1 cellular context compared by ENCODE assay signal in the genomic region with DNA sequence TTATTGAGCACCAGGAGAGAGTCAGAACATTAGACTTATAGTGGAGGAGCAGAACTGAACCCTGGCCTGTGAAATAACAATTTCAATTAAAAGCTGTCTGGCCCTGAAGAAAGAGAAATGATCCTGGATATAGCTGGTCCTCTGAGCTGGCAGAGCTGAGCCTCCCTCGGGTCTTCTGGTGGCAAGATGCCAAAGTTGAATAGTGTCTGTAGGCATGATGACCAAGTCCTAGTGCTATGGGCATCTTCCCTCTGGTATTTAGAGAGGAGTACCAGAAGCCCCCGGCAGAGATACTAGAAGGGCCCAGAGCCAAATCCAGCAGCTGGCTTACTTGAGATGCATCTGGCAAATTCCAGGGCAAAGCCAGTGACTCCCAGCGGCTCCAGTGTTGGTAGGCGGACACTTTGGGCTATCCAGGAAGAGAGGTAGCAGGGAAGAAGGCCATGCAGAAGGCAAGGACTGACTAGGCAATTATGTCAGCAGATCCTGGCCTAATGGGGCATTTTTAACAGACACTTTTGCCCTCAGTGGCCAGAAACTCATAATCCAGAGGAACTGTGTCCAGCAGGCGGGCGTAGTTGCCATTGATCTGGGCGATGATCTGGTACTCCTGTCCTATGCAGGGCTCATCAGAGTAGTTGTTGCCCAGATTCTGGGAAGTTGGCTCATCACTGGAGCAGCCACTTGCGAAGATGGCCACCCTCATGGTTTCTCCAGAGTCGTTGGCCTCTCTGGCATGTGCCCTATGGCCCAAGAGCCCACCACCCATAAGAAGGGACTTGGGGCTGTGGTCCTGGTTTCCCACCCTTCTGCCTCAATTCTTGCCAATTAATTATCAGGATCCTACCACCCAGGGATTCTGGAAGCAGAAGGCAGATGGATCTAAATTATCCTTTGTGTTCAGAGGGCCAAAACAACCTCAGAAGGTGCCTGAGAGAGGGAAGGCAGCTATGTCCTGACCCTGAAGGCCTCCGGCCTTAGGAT.
A peak's percentile ranks its signal among the peaks of the same experiment; 100 is the strongest.
TF ChIP-seq lines count a peak whose summit lies in the region.

No MANE protein-coding gene starts in this region.

TF ChIP-seq in K562, 482 proteins besides CTCF, POLR2A, EP300 and RAD21 (continued from another document):
- TF ChIP-seq RREB1 (CRISPR knock-in tag; IDR thresholded peaks at IDR 0.05) (no peak), USF1 (CRISPR knock-in tag; IDR thresholded peaks at IDR 0.05) (no peak), ZNF134 (CRISPR knock-in tag; conservative IDR thresholded peaks at IDR 0.05) (no peak), ZC3H4 (CRISPR knock-in tag; IDR thresholded peaks at IDR 0.05; ENCODE audit: borderline replicate concordance) (no peak), PURB (CRISPR knock-in tag; IDR thresholded peaks at IDR 0.05; ENCODE audit: low read depth) (no peak), ETV6 (IDR thresholded peaks at IDR 0.05; ENCODE audit: borderline replicate concordance in 1 of 2, low read depth in 2 of 2, low read length in 1 of 2) (no peak), ETV6 (CRISPR knock-in tag; IDR thresholded peaks at IDR 0.05; ENCODE audit: borderline replicate concordance) (no peak), DEAF1 (CRISPR knock-in tag; IDR thresholded peaks at IDR 0.05) (peak; percentile 61), ELF2 (CRISPR knock-in tag; IDR thresholded peaks at IDR 0.05) (peak; percentile 78), STAT5B (CRISPR knock-in tag; IDR thresholded peaks at IDR 0.05) (no peak), CBFB (CRISPR knock-in tag; IDR thresholded peaks at IDR 0.05) (no peak), ZNF197 (CRISPR knock-in tag; IDR thresholded peaks at IDR 0.05; ENCODE audit: low read depth) (no peak), ZNF444 (CRISPR knock-in tag; IDR thresholded peaks at IDR 0.05) (peak; percentile 18; the same call in 1 of the 2 replicates), RNF2 (IDR thresholded peaks at IDR 0.05) (peak; percentile 46), CREBBP (IDR thresholded peaks at IDR 0.05; ENCODE audit: low read depth, low read length) (no peak), ZNF143 (CRISPR knock-in tag; IDR thresholded peaks at IDR 0.05) (no peak)
- TF ChIP-seq, protein P1, sequence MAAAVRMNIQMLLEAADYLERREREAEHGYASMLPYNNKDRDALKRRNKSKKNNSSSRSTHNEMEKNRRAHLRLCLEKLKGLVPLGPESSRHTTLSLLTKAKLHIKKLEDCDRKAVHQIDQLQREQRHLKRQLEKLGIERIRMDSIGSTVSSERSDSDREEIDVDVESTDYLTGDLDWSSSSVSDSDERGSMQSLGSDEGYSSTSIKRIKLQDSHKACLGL (CRISPR knock-in tag; IDR thresholded peaks at IDR 0.05; ENCODE audit: borderline replicate concordance, poor library complexity, severe bottlenecking), result no peak
- TF ChIP-seq, protein P2, sequence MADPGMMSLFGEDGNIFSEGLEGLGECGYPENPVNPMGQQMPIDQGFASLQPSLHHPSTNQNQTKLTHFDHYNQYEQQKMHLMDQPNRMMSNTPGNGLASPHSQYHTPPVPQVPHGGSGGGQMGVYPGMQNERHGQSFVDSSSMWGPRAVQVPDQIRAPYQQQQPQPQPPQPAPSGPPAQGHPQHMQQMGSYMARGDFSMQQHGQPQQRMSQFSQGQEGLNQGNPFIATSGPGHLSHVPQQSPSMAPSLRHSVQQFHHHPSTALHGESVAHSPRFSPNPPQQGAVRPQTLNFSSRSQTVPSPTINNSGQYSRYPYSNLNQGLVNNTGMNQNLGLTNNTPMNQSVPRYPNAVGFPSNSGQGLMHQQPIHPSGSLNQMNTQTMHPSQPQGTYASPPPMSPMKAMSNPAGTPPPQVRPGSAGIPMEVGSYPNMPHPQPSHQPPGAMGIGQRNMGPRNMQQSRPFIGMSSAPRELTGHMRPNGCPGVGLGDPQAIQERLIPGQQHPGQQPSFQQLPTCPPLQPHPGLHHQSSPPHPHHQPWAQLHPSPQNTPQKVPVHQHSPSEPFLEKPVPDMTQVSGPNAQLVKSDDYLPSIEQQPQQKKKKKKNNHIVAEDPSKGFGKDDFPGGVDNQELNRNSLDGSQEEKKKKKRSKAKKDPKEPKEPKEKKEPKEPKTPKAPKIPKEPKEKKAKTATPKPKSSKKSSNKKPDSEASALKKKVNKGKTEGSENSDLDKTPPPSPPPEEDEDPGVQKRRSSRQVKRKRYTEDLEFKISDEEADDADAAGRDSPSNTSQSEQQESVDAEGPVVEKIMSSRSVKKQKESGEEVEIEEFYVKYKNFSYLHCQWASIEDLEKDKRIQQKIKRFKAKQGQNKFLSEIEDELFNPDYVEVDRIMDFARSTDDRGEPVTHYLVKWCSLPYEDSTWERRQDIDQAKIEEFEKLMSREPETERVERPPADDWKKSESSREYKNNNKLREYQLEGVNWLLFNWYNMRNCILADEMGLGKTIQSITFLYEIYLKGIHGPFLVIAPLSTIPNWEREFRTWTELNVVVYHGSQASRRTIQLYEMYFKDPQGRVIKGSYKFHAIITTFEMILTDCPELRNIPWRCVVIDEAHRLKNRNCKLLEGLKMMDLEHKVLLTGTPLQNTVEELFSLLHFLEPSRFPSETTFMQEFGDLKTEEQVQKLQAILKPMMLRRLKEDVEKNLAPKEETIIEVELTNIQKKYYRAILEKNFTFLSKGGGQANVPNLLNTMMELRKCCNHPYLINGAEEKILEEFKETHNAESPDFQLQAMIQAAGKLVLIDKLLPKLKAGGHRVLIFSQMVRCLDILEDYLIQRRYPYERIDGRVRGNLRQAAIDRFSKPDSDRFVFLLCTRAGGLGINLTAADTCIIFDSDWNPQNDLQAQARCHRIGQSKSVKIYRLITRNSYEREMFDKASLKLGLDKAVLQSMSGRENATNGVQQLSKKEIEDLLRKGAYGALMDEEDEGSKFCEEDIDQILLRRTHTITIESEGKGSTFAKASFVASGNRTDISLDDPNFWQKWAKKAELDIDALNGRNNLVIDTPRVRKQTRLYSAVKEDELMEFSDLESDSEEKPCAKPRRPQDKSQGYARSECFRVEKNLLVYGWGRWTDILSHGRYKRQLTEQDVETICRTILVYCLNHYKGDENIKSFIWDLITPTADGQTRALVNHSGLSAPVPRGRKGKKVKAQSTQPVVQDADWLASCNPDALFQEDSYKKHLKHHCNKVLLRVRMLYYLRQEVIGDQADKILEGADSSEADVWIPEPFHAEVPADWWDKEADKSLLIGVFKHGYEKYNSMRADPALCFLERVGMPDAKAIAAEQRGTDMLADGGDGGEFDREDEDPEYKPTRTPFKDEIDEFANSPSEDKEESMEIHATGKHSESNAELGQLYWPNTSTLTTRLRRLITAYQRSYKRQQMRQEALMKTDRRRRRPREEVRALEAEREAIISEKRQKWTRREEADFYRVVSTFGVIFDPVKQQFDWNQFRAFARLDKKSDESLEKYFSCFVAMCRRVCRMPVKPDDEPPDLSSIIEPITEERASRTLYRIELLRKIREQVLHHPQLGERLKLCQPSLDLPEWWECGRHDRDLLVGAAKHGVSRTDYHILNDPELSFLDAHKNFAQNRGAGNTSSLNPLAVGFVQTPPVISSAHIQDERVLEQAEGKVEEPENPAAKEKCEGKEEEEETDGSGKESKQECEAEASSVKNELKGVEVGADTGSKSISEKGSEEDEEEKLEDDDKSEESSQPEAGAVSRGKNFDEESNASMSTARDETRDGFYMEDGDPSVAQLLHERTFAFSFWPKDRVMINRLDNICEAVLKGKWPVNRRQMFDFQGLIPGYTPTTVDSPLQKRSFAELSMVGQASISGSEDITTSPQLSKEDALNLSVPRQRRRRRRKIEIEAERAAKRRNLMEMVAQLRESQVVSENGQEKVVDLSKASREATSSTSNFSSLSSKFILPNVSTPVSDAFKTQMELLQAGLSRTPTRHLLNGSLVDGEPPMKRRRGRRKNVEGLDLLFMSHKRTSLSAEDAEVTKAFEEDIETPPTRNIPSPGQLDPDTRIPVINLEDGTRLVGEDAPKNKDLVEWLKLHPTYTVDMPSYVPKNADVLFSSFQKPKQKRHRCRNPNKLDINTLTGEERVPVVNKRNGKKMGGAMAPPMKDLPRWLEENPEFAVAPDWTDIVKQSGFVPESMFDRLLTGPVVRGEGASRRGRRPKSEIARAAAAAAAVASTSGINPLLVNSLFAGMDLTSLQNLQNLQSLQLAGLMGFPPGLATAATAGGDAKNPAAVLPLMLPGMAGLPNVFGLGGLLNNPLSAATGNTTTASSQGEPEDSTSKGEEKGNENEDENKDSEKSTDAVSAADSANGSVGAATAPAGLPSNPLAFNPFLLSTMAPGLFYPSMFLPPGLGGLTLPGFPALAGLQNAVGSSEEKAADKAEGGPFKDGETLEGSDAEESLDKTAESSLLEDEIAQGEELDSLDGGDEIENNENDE (IDR thresholded peaks at IDR 0.05; ENCODE audit: low read depth, low read length), result no peak
TF ChIP-seq in K562: peak in this region for 78.
